In the genomic region with DNA sequence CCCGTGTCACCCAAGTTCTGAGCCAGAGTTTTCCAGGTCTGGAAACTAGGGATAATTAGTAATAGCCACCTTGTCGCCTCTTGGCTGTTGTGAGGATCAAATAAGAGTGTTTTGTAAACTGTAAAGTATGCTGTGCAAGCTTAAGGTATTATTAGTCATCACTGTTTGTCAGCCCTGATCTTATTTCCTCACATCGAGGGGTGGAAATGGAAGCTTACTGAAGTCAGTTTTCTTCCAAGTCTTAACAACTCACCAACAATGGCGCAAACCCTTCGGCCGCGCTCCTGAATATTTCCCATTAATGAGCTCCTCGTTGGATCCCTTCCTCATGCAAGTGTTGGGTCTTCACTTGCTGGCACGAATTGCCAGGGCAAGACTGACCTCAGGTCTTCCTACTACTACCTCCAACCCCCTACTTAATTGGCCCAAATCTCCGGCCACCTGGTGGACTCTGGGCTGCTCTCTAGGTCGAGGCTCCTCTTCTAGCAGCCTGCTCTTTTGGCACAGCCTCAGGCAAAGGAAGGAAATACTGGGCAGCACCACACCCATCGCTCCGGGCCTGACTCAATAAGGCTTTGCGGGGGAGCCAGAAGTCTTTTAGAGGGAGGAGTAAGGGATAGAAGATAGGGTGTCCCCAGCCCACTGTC, we compare ENCODE assay signal across 1 cellular context.
TF ChIP-seq lines count a peak whose summit lies in the region.

No MANE protein-coding gene starts in this region.

TF ChIP-seq in K562, 482 proteins besides CTCF, POLR2A, EP300 and RAD21 (continues in another document):
- TF ChIP-seq EHMT2 (IDR thresholded peaks at IDR 0.05) = no peak
- TF ChIP-seq HNRNPUL1 (IDR thresholded peaks at IDR 0.05; ENCODE audit: low read length) = 0 out of 2 replicates have a peak, but pooled peaks have one; percentile 29
- 0 out of 2 replicates have a peak, but pooled peaks have one; percentile 25 for TF ChIP-seq TARDBP (IDR thresholded peaks at IDR 0.05)
- TF ChIP-seq FOSL1 (tag; conservative IDR thresholded peaks at IDR 0.05) = peak; percentile 79
- TF ChIP-seq POLR2B (IDR thresholded peaks at IDR 0.05; ENCODE audit: low read depth, partially characterized antibody) = peak; percentile 15
- TF ChIP-seq GABPB1 (CRISPR knock-in tag; IDR thresholded peaks at IDR 0.05) = peak; percentile 56; the same call in 1 of the 2 replicates
- TF ChIP-seq, protein P1, sequence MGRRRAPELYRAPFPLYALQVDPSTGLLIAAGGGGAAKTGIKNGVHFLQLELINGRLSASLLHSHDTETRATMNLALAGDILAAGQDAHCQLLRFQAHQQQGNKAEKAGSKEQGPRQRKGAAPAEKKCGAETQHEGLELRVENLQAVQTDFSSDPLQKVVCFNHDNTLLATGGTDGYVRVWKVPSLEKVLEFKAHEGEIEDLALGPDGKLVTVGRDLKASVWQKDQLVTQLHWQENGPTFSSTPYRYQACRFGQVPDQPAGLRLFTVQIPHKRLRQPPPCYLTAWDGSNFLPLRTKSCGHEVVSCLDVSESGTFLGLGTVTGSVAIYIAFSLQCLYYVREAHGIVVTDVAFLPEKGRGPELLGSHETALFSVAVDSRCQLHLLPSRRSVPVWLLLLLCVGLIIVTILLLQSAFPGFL (CRISPR knock-in tag; IDR thresholded peaks at IDR 0.05) = peak; percentile 38; the same call in 1 of the 2 replicates
- TF ChIP-seq, protein P2, sequence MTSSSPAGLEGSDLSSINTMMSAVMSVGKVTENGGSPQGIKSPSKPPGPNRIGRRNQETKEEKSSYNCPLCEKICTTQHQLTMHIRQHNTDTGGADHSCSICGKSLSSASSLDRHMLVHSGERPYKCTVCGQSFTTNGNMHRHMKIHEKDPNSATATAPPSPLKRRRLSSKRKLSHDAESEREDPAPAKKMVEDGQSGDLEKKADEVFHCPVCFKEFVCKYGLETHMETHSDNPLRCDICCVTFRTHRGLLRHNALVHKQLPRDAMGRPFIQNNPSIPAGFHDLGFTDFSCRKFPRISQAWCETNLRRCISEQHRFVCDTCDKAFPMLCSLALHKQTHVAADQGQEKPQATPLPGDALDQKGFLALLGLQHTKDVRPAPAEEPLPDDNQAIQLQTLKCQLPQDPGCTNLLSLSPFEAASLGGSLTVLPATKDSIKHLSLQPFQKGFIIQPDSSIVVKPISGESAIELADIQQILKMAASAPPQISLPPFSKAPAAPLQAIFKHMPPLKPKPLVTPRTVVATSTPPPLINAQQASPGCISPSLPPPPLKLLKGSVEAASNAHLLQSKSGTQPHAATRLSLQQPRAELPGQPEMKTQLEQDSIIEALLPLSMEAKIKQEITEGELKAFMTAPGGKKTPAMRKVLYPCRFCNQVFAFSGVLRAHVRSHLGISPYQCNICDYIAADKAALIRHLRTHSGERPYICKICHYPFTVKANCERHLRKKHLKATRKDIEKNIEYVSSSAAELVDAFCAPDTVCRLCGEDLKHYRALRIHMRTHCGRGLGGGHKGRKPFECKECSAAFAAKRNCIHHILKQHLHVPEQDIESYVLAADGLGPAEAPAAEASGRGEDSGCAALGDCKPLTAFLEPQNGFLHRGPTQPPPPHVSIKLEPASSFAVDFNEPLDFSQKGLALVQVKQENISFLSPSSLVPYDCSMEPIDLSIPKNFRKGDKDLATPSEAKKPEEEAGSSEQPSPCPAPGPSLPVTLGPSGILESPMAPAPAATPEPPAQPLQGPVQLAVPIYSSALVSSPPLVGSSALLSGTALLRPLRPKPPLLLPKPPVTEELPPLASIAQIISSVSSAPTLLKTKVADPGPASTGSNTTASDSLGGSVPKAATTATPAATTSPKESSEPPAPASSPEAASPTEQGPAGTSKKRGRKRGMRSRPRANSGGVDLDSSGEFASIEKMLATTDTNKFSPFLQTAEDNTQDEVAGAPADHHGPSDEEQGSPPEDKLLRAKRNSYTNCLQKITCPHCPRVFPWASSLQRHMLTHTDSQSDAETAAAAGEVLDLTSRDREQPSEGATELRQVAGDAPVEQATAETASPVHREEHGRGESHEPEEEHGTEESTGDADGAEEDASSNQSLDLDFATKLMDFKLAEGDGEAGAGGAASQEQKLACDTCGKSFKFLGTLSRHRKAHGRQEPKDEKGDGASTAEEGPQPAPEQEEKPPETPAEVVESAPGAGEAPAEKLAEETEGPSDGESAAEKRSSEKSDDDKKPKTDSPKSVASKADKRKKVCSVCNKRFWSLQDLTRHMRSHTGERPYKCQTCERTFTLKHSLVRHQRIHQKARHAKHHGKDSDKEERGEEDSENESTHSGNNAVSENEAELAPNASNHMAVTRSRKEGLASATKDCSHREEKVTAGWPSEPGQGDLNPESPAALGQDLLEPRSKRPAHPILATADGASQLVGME (CRISPR knock-in tag; IDR thresholded peaks at IDR 0.05) = no peak
- no peak for TF ChIP-seq ZNF239 (CRISPR knock-in tag; IDR thresholded peaks at IDR 0.05)
- TF ChIP-seq, protein P3, sequence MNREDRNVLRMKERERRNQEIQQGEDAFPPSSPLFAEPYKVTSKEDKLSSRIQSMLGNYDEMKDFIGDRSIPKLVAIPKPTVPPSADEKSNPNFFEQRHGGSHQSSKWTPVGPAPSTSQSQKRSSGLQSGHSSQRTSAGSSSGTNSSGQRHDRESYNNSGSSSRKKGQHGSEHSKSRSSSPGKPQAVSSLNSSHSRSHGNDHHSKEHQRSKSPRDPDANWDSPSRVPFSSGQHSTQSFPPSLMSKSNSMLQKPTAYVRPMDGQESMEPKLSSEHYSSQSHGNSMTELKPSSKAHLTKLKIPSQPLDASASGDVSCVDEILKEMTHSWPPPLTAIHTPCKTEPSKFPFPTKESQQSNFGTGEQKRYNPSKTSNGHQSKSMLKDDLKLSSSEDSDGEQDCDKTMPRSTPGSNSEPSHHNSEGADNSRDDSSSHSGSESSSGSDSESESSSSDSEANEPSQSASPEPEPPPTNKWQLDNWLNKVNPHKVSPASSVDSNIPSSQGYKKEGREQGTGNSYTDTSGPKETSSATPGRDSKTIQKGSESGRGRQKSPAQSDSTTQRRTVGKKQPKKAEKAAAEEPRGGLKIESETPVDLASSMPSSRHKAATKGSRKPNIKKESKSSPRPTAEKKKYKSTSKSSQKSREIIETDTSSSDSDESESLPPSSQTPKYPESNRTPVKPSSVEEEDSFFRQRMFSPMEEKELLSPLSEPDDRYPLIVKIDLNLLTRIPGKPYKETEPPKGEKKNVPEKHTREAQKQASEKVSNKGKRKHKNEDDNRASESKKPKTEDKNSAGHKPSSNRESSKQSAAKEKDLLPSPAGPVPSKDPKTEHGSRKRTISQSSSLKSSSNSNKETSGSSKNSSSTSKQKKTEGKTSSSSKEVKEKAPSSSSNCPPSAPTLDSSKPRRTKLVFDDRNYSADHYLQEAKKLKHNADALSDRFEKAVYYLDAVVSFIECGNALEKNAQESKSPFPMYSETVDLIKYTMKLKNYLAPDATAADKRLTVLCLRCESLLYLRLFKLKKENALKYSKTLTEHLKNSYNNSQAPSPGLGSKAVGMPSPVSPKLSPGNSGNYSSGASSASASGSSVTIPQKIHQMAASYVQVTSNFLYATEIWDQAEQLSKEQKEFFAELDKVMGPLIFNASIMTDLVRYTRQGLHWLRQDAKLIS (CRISPR knock-in tag; IDR thresholded peaks at IDR 0.05) = 0 out of 2 replicates have a peak, but pooled peaks have one; percentile 57
- TF ChIP-seq ARNT (IDR thresholded peaks at IDR 0.05) = 0 out of 4 replicates have a peak, but pooled peaks of 1 of the 2 experiments have one; percentile 6
- TF ChIP-seq, protein P4, sequence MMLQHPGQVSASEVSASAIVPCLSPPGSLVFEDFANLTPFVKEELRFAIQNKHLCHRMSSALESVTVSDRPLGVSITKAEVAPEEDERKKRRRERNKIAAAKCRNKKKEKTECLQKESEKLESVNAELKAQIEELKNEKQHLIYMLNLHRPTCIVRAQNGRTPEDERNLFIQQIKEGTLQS (IDR thresholded peaks at IDR 0.05) = peak; percentile 30; the same call in 1 of the 2 replicates
- TF ChIP-seq, protein P4 (CRISPR knock-in tag; conservative IDR thresholded peaks at IDR 0.05) = no peak
- TF ChIP-seq, protein P5, sequence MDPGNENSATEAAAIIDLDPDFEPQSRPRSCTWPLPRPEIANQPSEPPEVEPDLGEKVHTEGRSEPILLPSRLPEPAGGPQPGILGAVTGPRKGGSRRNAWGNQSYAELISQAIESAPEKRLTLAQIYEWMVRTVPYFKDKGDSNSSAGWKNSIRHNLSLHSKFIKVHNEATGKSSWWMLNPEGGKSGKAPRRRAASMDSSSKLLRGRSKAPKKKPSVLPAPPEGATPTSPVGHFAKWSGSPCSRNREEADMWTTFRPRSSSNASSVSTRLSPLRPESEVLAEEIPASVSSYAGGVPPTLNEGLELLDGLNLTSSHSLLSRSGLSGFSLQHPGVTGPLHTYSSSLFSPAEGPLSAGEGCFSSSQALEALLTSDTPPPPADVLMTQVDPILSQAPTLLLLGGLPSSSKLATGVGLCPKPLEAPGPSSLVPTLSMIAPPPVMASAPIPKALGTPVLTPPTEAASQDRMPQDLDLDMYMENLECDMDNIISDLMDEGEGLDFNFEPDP (CRISPR knock-in tag; IDR thresholded peaks at IDR 0.05) = 0 out of 2 replicates have a peak, but pooled peaks have one; percentile 5
- TF ChIP-seq FOXK1 (CRISPR knock-in tag; IDR thresholded peaks at IDR 0.05; ENCODE audit: borderline replicate concordance) = 0 out of 2 replicates have a peak, but pooled peaks have one; percentile 22
- no peak for TF ChIP-seq PPARD (CRISPR knock-in tag; IDR thresholded peaks at IDR 0.05)
- TF ChIP-seq ELF4 (CRISPR knock-in tag; IDR thresholded peaks at IDR 0.05) = peak; percentile 37; the same call in 1 of the 2 replicates
- TF ChIP-seq ZNF24 (IDR thresholded peaks at IDR 0.05) = no peak
- peak; percentile 52 for TF ChIP-seq PRDM10 (IDR thresholded peaks at IDR 0.05; ENCODE audit: partially characterized antibody)
- no peak; the same call in 1 of the 2 replicates for TF ChIP-seq ZBTB7A (IDR thresholded peaks at IDR 0.05; ENCODE audit: borderline replicate concordance, control insufficient read depth, low read depth, low read length)
- 0 out of 2 replicates have a peak, but pooled peaks have one; percentile 12 for TF ChIP-seq PML (IDR thresholded peaks at IDR 0.05; ENCODE audit: low read length)
- peak; percentile 10; the same call in 1 of the 2 replicates for TF ChIP-seq ZNF75A (CRISPR knock-in tag; IDR thresholded peaks at IDR 0.05)
- no peak for TF ChIP-seq ILK (tag; IDR thresholded peaks at IDR 0.05; ENCODE audit: borderline replicate concordance, low read depth)
- TF ChIP-seq, protein P6, sequence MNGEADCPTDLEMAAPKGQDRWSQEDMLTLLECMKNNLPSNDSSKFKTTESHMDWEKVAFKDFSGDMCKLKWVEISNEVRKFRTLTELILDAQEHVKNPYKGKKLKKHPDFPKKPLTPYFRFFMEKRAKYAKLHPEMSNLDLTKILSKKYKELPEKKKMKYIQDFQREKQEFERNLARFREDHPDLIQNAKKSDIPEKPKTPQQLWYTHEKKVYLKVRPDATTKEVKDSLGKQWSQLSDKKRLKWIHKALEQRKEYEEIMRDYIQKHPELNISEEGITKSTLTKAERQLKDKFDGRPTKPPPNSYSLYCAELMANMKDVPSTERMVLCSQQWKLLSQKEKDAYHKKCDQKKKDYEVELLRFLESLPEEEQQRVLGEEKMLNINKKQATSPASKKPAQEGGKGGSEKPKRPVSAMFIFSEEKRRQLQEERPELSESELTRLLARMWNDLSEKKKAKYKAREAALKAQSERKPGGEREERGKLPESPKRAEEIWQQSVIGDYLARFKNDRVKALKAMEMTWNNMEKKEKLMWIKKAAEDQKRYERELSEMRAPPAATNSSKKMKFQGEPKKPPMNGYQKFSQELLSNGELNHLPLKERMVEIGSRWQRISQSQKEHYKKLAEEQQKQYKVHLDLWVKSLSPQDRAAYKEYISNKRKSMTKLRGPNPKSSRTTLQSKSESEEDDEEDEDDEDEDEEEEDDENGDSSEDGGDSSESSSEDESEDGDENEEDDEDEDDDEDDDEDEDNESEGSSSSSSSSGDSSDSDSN (IDR thresholded peaks at IDR 0.05; ENCODE audit: borderline replicate concordance in 1 of 2, low read depth in 2 of 2, low read length in 2 of 2) = 0 out of 4 replicates have a peak, but pooled peaks of 1 of the 2 experiments have one; percentile 41
- no peak for TF ChIP-seq RBM34 (IDR thresholded peaks at IDR 0.05; ENCODE audit: borderline replicate concordance, insufficient read depth, low read length)
- TF ChIP-seq LCOR (CRISPR knock-in tag; IDR thresholded peaks at IDR 0.05) = peak; percentile 60; the same call in 1 of the 2 replicates
- TF ChIP-seq RCOR1 (IDR thresholded peaks at IDR 0.05; ENCODE audit: borderline replicate concordance in 1 of 2, low read depth in 2 of 2, low read length in 2 of 2) = 0 out of 4 replicates have a peak, but pooled peaks of 1 of the 2 experiments have one; percentile 15
- no peak for TF ChIP-seq ZNF586 (CRISPR knock-in tag; conservative IDR thresholded peaks at IDR 0.05)
- TF ChIP-seq, protein P7, sequence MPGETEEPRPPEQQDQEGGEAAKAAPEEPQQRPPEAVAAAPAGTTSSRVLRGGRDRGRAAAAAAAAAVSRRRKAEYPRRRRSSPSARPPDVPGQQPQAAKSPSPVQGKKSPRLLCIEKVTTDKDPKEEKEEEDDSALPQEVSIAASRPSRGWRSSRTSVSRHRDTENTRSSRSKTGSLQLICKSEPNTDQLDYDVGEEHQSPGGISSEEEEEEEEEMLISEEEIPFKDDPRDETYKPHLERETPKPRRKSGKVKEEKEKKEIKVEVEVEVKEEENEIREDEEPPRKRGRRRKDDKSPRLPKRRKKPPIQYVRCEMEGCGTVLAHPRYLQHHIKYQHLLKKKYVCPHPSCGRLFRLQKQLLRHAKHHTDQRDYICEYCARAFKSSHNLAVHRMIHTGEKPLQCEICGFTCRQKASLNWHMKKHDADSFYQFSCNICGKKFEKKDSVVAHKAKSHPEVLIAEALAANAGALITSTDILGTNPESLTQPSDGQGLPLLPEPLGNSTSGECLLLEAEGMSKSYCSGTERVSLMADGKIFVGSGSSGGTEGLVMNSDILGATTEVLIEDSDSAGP (CRISPR knock-in tag; IDR thresholded peaks at IDR 0.05) = no peak
- 0 out of 2 replicates have a peak, but pooled peaks have one; percentile 57 for TF ChIP-seq THRAP3 (IDR thresholded peaks at IDR 0.05; ENCODE audit: borderline replicate concordance)
